Comparison of ENCODE assay signal across 7 cellular contexts in genomic region chr6:17890309-17890708, GRCh38.
"Had no signal": no experiment of that assay in that cellular context is flagged by ENCODE, and none has a peak within 500 bp of the region (broad histone marks: within the 10 kb centered on the region; RNA-seq: fewer than 3 reads in every experiment).

No MANE protein-coding gene starts in this region.

- ATAC-seq: GM23338, HepG2 had no signal

- H3K27me3 Mint-ChIP-seq: IgD-negative memory B cell had no signal

- DNase-seq: H9, HCEC 1CT, KBM-7 had no signal

- H3K4me3 ChIP-seq: GM23338 had no signal

- H3K27ac Mint-ChIP-seq: GM23338, IgD-negative memory B cell had no signal

- H3K27ac ChIP-seq: HL-60 had no signal

- H3K4me2 ChIP-seq: GM23338 had no signal

- H3K4me3 Mint-ChIP-seq: GM23338, H9, IgD-negative memory B cell had no signal
